ENCODE assay signal across 1 cellular context in the genomic region with DNA sequence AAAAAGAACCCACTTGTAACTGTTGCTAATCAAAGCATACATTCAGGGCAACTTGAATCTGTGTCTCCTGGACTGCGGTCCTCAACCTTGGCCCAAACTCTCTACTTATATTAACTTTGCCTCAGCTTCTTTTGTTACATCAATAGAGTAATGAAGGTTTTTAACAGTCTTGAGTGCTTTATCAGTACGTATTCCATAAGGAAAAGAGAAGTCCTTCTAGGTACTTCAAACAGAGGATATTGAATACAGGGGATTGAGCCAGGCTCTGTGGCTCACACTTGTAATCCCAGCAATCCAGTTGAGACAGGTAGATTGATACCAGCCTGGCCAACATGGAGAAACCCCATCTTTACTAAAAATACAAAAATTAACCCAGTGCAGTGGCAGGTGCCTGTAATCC.
TF ChIP-seq lines count a peak whose summit lies in the region.

No MANE protein-coding gene starts in this region.

TF ChIP-seq in K562, 482 proteins besides CTCF, POLR2A, EP300 and RAD21:
- peak in 1 of 2 experiments; percentile 15; a peak in 1 of 4 replicates for TF ChIP-seq TRIM24 (IDR thresholded peaks at IDR 0.05)
- no peak for TF ChIP-seq ARID1B (IDR thresholded peaks at IDR 0.05)
- peak in 1 of 2 experiments; percentile 51; a peak in 1 of 3 replicates for TF ChIP-seq CBX3 (IDR thresholded peaks at IDR 0.05; ENCODE audit: borderline replicate concordance in 1 of 2, low read length in 2 of 2)
- TF ChIP-seq, protein P1, sequence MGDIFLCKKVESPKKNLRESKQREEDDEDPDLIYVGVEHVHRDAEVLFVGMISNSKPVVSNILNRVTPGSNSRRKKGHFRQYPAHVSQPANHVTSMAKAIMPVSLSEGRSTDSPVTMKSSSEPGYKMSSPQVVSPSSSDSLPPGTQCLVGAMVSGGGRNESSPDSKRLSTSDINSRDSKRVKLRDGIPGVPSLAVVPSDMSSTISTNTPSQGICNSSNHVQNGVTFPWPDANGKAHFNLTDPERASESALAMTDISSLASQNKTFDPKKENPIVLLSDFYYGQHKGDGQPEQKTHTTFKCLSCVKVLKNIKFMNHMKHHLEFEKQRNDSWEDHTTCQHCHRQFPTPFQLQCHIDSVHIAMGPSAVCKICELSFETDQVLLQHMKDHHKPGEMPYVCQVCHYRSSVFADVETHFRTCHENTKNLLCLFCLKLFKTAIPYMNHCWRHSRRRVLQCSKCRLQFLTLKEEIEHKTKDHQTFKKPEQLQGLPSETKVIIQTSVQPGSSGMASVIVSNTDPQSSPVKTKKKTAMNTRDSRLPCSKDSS (IDR thresholded peaks at IDR 0.05; ENCODE audit: low read depth, partially characterized antibody), result peak; percentile 21
- TF ChIP-seq TRIM28 (IDR thresholded peaks at IDR 0.05), result peak; percentile 83
